In genomic region chr1:92804721-92805169, GRCh38 we compare ENCODE assay signal across 1 cellular context.
TF ChIP-seq lines count a peak whose summit lies in the region.

No MANE protein-coding gene starts in this region.

TF ChIP-seq in K562, 482 proteins besides CTCF, POLR2A, EP300 and RAD21 (continued from another document and continues in another):
- no peak for TF ChIP-seq ZNF699 (CRISPR knock-in tag; IDR thresholded peaks at IDR 0.05; ENCODE audit: insufficient replicate concordance)
- no peak for TF ChIP-seq ZNF316 (IDR thresholded peaks at IDR 0.05)
- TF ChIP-seq TBL1XR1 (IDR thresholded peaks at IDR 0.05; ENCODE audit: low read length in 2 of 2): peak in 1 of 2 experiments; percentile 91; a peak in 2 of 4 replicates
- TF ChIP-seq NCOA1 (IDR thresholded peaks at IDR 0.05; ENCODE audit: low read depth): peak; percentile 69; the same call in 1 of the 2 replicates
- no peak for TF ChIP-seq ZNF76 (CRISPR knock-in tag; IDR thresholded peaks at IDR 0.05; ENCODE audit: borderline replicate concordance)
- no peak for TF ChIP-seq ZBTB8A (IDR thresholded peaks at IDR 0.05; ENCODE audit: partially characterized antibody)
- no peak for TF ChIP-seq ZSCAN32 (CRISPR knock-in tag; IDR thresholded peaks at IDR 0.05)
- no peak for TF ChIP-seq ZNF449 (CRISPR knock-in tag; IDR thresholded peaks at IDR 0.05)
- TF ChIP-seq BACH1 (tag; IDR thresholded peaks at IDR 0.05): no peak
- 0 out of 2 replicates have a peak, but pooled peaks have one; percentile 19 for TF ChIP-seq NFE2 (IDR thresholded peaks at IDR 0.05; ENCODE audit: low read depth)
- TF ChIP-seq RBM22 (IDR thresholded peaks at IDR 0.05; ENCODE audit: low read depth, low read length, poor library complexity, severe bottlenecking): no peak
- TF ChIP-seq FOXO4 (CRISPR knock-in tag; IDR thresholded peaks at IDR 0.05): no peak
- no peak for TF ChIP-seq ZNF518B (CRISPR knock-in tag; IDR thresholded peaks at IDR 0.05)
- peak; percentile 23; the same call in 1 of the 2 replicates for TF ChIP-seq ZEB2 (IDR thresholded peaks at IDR 0.05)
- TF ChIP-seq NFYB (IDR thresholded peaks at IDR 0.05; ENCODE audit: extremely low read depth, insufficient read length): peak; percentile 22
- TF ChIP-seq LEF1 (IDR thresholded peaks at IDR 0.05): peak; percentile 75
- no peak for TF ChIP-seq TSHZ1 (CRISPR knock-in tag; IDR thresholded peaks at IDR 0.05)
- no peak for TF ChIP-seq ZBTB7A (IDR thresholded peaks at IDR 0.05; ENCODE audit: borderline replicate concordance, control insufficient read depth, low read depth, low read length)
- TF ChIP-seq HNRNPL (IDR thresholded peaks at IDR 0.05; ENCODE audit: low read depth, low read length): no peak
- TF ChIP-seq, protein P1, sequence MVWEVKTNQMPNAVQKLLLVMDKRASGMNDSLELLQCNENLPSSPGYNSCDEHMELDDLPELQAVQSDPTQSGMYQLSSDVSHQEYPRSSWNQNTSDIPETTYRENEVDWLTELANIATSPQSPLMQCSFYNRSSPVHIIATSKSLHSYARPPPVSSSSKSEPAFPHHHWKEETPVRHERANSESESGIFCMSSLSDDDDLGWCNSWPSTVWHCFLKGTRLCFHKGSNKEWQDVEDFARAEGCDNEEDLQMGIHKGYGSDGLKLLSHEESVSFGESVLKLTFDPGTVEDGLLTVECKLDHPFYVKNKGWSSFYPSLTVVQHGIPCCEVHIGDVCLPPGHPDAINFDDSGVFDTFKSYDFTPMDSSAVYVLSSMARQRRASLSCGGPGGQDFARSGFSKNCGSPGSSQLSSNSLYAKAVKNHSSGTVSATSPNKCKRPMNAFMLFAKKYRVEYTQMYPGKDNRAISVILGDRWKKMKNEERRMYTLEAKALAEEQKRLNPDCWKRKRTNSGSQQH (CRISPR knock-in tag; IDR thresholded peaks at IDR 0.05): no peak
- no peak for TF ChIP-seq HEY1 (CRISPR knock-in tag; IDR thresholded peaks at IDR 0.05; ENCODE audit: borderline replicate concordance)
- TF ChIP-seq SRSF3 (IDR thresholded peaks at IDR 0.05; ENCODE audit: insufficient read depth, low read length): no peak
- no peak for TF ChIP-seq PRPF4 (IDR thresholded peaks at IDR 0.05; ENCODE audit: insufficient read depth, low read depth, low read length, poor library complexity, severe bottlenecking)
- TF ChIP-seq MTA1 (IDR thresholded peaks at IDR 0.05; ENCODE audit: borderline replicate concordance): 0 out of 2 replicates have a peak, but pooled peaks have one; percentile 27
- TF ChIP-seq MAFG (tag; conservative IDR thresholded peaks at IDR 0.05): no peak
- TF ChIP-seq, protein P2, sequence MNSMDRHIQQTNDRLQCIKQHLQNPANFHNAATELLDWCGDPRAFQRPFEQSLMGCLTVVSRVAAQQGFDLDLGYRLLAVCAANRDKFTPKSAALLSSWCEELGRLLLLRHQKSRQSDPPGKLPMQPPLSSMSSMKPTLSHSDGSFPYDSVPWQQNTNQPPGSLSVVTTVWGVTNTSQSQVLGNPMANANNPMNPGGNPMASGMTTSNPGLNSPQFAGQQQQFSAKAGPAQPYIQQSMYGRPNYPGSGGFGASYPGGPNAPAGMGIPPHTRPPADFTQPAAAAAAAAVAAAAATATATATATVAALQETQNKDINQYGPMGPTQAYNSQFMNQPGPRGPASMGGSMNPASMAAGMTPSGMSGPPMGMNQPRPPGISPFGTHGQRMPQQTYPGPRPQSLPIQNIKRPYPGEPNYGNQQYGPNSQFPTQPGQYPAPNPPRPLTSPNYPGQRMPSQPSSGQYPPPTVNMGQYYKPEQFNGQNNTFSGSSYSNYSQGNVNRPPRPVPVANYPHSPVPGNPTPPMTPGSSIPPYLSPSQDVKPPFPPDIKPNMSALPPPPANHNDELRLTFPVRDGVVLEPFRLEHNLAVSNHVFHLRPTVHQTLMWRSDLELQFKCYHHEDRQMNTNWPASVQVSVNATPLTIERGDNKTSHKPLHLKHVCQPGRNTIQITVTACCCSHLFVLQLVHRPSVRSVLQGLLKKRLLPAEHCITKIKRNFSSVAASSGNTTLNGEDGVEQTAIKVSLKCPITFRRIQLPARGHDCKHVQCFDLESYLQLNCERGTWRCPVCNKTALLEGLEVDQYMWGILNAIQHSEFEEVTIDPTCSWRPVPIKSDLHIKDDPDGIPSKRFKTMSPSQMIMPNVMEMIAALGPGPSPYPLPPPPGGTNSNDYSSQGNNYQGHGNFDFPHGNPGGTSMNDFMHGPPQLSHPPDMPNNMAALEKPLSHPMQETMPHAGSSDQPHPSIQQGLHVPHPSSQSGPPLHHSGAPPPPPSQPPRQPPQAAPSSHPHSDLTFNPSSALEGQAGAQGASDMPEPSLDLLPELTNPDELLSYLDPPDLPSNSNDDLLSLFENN (IDR thresholded peaks at IDR 0.05; ENCODE audit: low read depth in 2 of 2, low read length in 2 of 2): peak in 1 of 2 experiments; percentile 76; a peak in 2 of 4 replicates
- no peak for TF ChIP-seq ZSCAN29 (IDR thresholded peaks at IDR 0.05)
- TF ChIP-seq RNF2 (IDR thresholded peaks at IDR 0.05): peak; percentile 60; the same call in 1 of the 2 replicates
- TF ChIP-seq SRF (CRISPR knock-in tag; IDR thresholded peaks at IDR 0.05): no peak
- TF ChIP-seq, protein P3, sequence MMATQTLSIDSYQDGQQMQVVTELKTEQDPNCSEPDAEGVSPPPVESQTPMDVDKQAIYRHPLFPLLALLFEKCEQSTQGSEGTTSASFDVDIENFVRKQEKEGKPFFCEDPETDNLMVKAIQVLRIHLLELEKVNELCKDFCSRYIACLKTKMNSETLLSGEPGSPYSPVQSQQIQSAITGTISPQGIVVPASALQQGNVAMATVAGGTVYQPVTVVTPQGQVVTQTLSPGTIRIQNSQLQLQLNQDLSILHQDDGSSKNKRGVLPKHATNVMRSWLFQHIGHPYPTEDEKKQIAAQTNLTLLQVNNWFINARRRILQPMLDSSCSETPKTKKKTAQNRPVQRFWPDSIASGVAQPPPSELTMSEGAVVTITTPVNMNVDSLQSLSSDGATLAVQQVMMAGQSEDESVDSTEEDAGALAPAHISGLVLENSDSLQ (IDR thresholded peaks at IDR 0.05): peak; percentile 42; the same call in 1 of the 2 replicates
- TF ChIP-seq ZNF224 (CRISPR knock-in tag; IDR thresholded peaks at IDR 0.05): no peak
- TF ChIP-seq ASH1L (IDR thresholded peaks at IDR 0.05; ENCODE audit: borderline replicate concordance, low read depth, partially characterized antibody): no peak
- TF ChIP-seq, protein P4, sequence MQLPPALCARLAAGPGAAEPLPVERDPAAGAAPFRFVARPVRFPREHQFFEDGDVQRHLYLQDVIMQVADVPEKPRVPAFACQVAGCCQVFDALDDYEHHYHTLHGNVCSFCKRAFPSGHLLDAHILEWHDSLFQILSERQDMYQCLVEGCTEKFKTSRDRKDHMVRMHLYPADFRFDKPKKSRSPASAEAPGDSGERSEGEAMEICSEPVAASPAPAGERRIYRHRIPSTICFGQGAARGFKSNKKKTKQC (CRISPR knock-in tag; IDR thresholded peaks at IDR 0.05): no peak
- peak; percentile 41 to 50; a peak in 3 of 4 replicates for TF ChIP-seq NRF1 (conservative IDR thresholded peaks at IDR 0.05 in 1 of 2, IDR thresholded peaks at IDR 0.05 in 1 of 2)
- no peak for TF ChIP-seq CHD2 (IDR thresholded peaks at IDR 0.05; ENCODE audit: low read depth, low read length)
- no peak for TF ChIP-seq NONO (IDR thresholded peaks at IDR 0.05; ENCODE audit: low read depth in 2 of 2, low read length in 1 of 2)
- TF ChIP-seq MAFK (IDR thresholded peaks at IDR 0.05; ENCODE audit: low read length): no peak
